In genomic region chr2:37091873-37092272, GRCh38 we compare ENCODE assay signal across 1 cellular context.
TF ChIP-seq lines count a peak whose summit lies in the region.

No MANE protein-coding gene starts in this region.

TF ChIP-seq in GM23338, 12 proteins besides CTCF, POLR2A, EP300 and RAD21 (continued from another document):
- TF ChIP-seq ZNF462 (CRISPR knock-in tag; IDR thresholded peaks at IDR 0.05) (no peak), ZNF331 (CRISPR knock-in tag; IDR thresholded peaks at IDR 0.05; ENCODE audit: low read depth) (no peak), EZH2 (IDR thresholded peaks at IDR 0.05; ENCODE audit: low read depth, unreplicated experiment) (no peak), POLR2AphosphoS5 (IDR thresholded peaks at IDR 0.05; ENCODE audit: low read depth) (no peak), JUNB (IDR thresholded peaks at IDR 0.05; ENCODE audit: unreplicated experiment) (no peak)
TF ChIP-seq in GM23338: peak in this region for 0.
